Comparison of ENCODE assay signal across 1 cellular context in the genomic region with DNA sequence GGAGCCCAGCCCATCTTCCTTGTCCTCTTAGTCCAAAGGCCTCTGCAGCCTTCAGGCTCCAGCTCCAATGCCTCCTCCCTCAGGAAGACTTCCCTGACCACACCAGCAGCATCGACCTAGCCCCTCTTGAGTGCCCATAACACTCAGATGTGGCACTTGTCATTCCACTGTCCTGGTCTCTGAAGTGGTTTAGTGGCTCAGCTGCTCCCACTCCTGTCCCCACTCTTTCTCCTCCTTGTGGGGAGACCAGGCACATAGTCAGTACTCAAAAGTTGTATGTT.
TF ChIP-seq lines count a peak whose summit lies in the region.

No MANE protein-coding gene starts in this region.

TF ChIP-seq in HCT116, 20 proteins besides CTCF, POLR2A, EP300 and RAD21 (continued from another document):
- TF ChIP-seq EGR1 (IDR thresholded peaks at IDR 0.05; ENCODE audit: low read depth) (no peak), ZFX (IDR thresholded peaks at IDR 0.05) (no peak), SP1 (IDR thresholded peaks at IDR 0.05; ENCODE audit: low read depth) (no peak)
